8 cellular contexts compared by ENCODE assay signal in the genomic region with DNA sequence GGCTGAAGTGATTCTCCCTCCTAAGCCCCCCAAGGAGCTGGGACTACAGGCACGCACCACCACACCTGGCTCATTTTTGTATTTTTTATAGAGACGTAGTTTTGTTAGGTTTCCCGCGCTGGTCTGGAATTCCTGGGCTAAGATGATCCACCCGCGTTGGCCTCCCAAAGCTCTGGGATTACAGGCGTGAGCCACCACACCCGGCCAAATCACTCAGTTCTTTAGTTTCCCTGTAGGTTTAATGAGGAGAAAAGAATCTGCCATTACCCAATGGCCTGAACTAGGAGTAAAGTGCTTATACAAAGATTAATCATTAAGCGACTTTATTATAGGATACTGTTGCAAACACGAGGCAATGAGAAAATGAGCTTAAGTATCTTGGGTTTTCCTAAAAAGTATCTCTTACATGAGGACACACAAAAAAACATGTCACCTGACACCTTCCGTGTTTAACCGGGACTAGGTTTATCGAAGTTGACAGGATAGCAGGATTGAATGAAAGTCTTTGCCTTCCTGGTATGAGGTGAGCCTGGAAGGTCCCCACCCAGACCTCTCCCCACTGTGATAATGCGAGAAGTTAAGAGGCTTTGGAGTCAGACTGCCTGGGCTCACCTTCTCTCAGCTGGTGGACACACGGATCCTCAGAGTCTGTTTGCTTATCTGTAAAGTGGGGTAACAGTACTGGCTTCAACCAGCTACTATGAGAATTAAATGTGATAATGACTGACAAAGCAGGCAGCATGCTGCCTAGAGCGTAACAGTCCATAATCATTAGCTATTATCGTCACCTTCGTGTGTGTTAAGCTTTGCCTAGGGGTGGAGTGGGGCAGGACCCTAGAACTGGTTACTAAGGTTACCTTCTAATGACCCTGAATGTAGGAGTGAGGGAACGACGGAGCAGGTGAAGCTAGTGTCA.
A peak's percentile ranks its signal among the peaks of the same experiment; 100 is the strongest.
DNase-seq lines count a peak whose midpoint lies in the region; ATAC-seq and TF ChIP-seq lines count a peak whose summit lies in the region.

No MANE protein-coding gene starts in this region.

- H3K4me3 ChIP-seq in skeletal muscle cell (ENCODE audit: low read depth, low read length) = peak overlapping the region; percentile 83

- H3K4me1 Mint-ChIP-seq in activated B cell treated with CpG ODN at 0.5 μM for 24 hours = peaks cover 34% of the 10 kb centered on the region
- peaks cover 22% of the 10 kb centered on the region for H3K4me1 Mint-ChIP-seq in glutamatergic neuron (ENCODE audit: low read depth, unreplicated experiment)

- TF ChIP-seq POLR2A in GM19099 (IDR thresholded peaks at IDR 0.05; ENCODE audit: extremely low read depth, insufficient read length, low read depth) = peak; percentile 18

- H3K36me3 Mint-ChIP-seq in activated B cell treated with CpG ODN at 0.5 μM for 24 hours (ENCODE audit: low read depth) = peaks cover 8% of the 10 kb centered on the region
- peaks cover 3% of the 10 kb centered on the region for H3K36me3 Mint-ChIP-seq in glutamatergic neuron (ENCODE audit: unreplicated experiment)

- intact Hi-C loops in activated B cell treated with CpG ODN at 0.5 μM for 24 hours (cut with micrococcal nuclease) = loop anchor here (5.0 kb wide), 1 partner anchor 37 kb away; no protein-coding TSS in a partner anchor

- ATAC-seq in activated B cell treated with CpG ODN at 0.5 μM for 24 hours (ENCODE audit: low read depth) (no peak), HG02610 (IDR thresholded peaks at IDR 0.05; ENCODE audit: unreplicated experiment) (no peak)

- H3K27ac Mint-ChIP-seq in activated B cell treated with CpG ODN at 0.5 μM for 24 hours = peak overlapping the region; percentile 100
- H3K27ac Mint-ChIP-seq in glutamatergic neuron (ENCODE audit: unreplicated experiment) = peak overlapping the region; percentile 100

- CTCF ChIA-PET in activated B cell treated with CpG ODN at 0.5 μM for 24 hours (lab: Charles Lee) = interaction anchor here (0.9 kb wide), 1 partner anchor 20 kb away, joined by 3 read pairs; no protein-coding TSS in a partner anchor

- H3K9me3 Mint-ChIP-seq in activated B cell treated with CpG ODN at 0.5 μM for 24 hours (no peaks in the 10 kb centered on the region), glutamatergic neuron (ENCODE audit: unreplicated experiment) (peaks cover 12% of the 10 kb centered on the region)

- H3K4me3 Mint-ChIP-seq in activated B cell treated with CpG ODN at 0.5 μM for 24 hours (peak overlapping the region; percentile 97), glutamatergic neuron (ENCODE audit: unreplicated experiment) (peak overlapping the region; percentile 97)

- POLR2A ChIA-PET in activated B cell treated with CpG ODN at 0.5 μM for 24 hours (lab: Charles Lee) = interaction anchor here (0.6 to 1.4 kb wide), 8 partner anchors 11 to 386 kb away, joined by 3 to 5 read pairs (median 4); no protein-coding TSS in a partner anchor

- H3K27me3 Mint-ChIP-seq in activated B cell treated with CpG ODN at 0.5 μM for 24 hours (no peaks in the 10 kb centered on the region), glutamatergic neuron (ENCODE audit: unreplicated experiment) (peaks cover 19% of the 10 kb centered on the region)

- DNase-seq in activated B cell treated with CpG ODN at 0.5 μM for 24 hours = no peak
- DNase-seq in glutamatergic neuron = no peak
- DNase-seq in skeletal muscle cell (ENCODE audit: low read depth) = no peak
- DNase-seq in T1000 (lab: John Stamatoyannopoulos, UW) = no peak
- no peak for DNase-seq in hepatic stellate cell (ENCODE audit: low spot score)
- DNase-seq in activated CD4-positive, CD25-positive, alpha-beta regulatory T cell treated with anti-CD3 and anti-CD28 coated beads, Interleukin-2, amount 50 U/mL, for 72 hours = no peak

- TF ChIP-seq CTCF in activated B cell treated with CpG ODN at 0.5 μM for 24 hours (IDR thresholded peaks at IDR 0.05) (no peak), glutamatergic neuron (IDR thresholded peaks at IDR 0.05; ENCODE audit: partially characterized antibody, unreplicated experiment) (no peak)
